ENCODE assay signal across 1 cellular context in the genomic region with DNA sequence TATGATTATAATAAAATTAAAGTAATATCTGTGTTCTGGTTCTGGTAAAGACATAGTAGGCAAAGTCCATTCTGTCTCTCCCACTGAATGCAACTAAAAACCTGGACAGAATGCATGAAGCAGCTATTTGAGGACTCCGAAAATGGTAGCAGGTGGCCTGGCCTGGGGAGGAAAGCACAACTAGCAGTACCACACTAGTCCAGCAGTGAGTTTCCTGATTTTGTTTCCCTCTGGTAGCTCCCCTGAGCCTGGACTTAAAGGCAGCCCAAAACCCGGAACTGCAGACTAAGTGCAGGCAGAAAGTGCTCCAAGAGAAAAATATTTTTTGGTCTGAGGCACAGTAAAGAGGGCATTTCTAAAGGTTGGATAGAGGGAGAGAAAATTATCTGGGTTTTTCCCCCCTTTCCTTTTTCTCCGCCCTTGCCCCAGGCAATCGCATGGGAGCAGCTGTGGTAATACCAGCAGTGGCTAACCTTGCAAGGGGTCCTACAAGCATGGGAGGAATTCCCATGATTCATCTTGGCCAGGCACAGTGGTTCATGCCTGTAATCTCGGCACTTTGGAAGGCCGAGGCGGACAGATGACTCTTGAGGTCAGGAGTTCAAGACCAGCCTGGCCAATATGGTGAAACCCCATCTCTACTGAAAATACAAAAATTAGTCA.
TF ChIP-seq lines count a peak whose summit lies in the region.

No MANE protein-coding gene starts in this region.

TF ChIP-seq in SK-N-SH, 30 proteins besides CTCF, POLR2A, EP300 and RAD21:
- TF ChIP-seq EZH2phosphoT487 (IDR thresholded peaks at IDR 0.05; ENCODE audit: borderline replicate concordance, low read depth), result no peak
